Comparison of ENCODE assay signal across 24 cellular contexts in the genomic region with DNA sequence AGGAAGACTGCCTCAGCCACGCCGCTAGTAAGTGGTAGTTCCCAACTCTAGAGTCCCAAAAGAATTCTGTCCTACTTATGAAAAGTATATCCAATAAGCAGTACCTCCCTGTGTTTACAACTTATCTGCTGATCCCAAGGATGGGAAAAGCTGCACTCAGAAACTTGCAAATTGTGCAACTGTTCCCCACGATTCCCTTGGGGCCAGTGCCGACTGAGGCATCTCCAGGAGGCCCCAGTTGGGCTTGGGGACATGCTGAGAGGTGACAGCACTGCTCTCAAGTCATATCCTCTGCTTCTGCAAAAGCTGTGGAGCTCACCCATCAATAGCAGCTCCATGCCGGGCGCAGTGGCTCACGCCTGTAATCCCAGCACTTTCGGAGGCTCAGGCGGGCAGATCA. TPM values are rescaled to one million over a fixed set of nuclear protein-coding genes. Genes with fewer than 3 reads are reported as not detected.
DNase-seq lines count a peak whose midpoint lies in the region; ATAC-seq and TF ChIP-seq lines count a peak whose summit lies in the region.
"Had no signal": no experiment of that assay in that cellular context is flagged by ENCODE, and none has a peak within 500 bp of the region (broad histone marks: within the 10 kb centered on the region; RNA-seq: fewer than 3 reads in every experiment).

No MANE protein-coding gene starts in this region.

- H3K4me3 ChIP-seq in A673 (ENCODE audit: low read depth, low read length, poor library complexity, severe bottlenecking): no peak overlapping the region
- H3K4me3 ChIP-seq in CD4-positive, alpha-beta memory T cell (ENCODE audit: low read length in 2 of 2): no peak overlapping the region
- H3K4me3 ChIP-seq in psoas muscle: no peak overlapping the region
- H3K4me3 ChIP-seq: A549, MG63 had no signal

- intact Hi-C loops in A673 (cut with micrococcal nuclease; ENCODE audit: unreplicated experiment) (no loop called here), psoas muscle (cut with DNase I) (loop anchor here in 1 of 2 donors (10.0 kb wide), 1 partner anchor 729 kb away; no protein-coding TSS in a partner anchor)
- intact Hi-C loops in CD4-positive, alpha-beta memory T cell (cut with micrococcal nuclease): no loop called here

- no TSS peak for BruUV-seq in A673 (replicated peaks; lab: Mats Ljungman, UMichigan)

- no peaks in the 10 kb centered on the region for H3K27me3 Mint-ChIP-seq in CD4-positive, alpha-beta memory T cell
- H3K27me3 Mint-ChIP-seq: IgD-negative memory B cell had no signal

- no peaks in the 10 kb centered on the region for H3K36me3 ChIP-seq in A673 (ENCODE audit: insufficient read depth, low read length, poor library complexity, severe bottlenecking)
- H3K36me3 ChIP-seq in CD4-positive, alpha-beta memory T cell (ENCODE audit: insufficient read depth, low read length): peaks cover 34% of the 10 kb centered on the region
- peaks cover 0 to 3% of the 10 kb centered on the region in 2 donors for H3K36me3 ChIP-seq in psoas muscle (ENCODE audit: insufficient read depth in 1 of 2, low read depth in 1 of 2)
- H3K36me3 ChIP-seq: MG63 had no signal

- 74 to 91% (median 82%) methylated on average over 9 of the region's 9 CpGs for WGBS in psoas muscle, 3 donors

- CTCF ChIA-PET in A673 (lab: Charles Lee): no interaction called here
- CTCF ChIA-PET in CD4-positive, alpha-beta memory T cell (lab: Charles Lee; ENCODE audit: partially characterized antibody): interaction anchor here (1.5 kb wide), 1 partner anchor 11 kb away, joined by 5 read pairs; no protein-coding TSS in a partner anchor

- TF ChIP-seq CTCF in A673 (conservative IDR thresholded peaks at IDR 0.05; ENCODE audit: low read depth, low read length) (no peak), psoas muscle (IDR thresholded peaks at IDR 0.05) (no peak)

- H3K4me1 Mint-ChIP-seq in CD4-positive, alpha-beta memory T cell: peaks cover 1 to 5% (median 2%) of the 10 kb centered on the region in 4 donors

- POLR2A ChIA-PET in A673 (lab: Charles Lee; ENCODE audit: low non-redundant PET): no interaction called here
- POLR2A ChIA-PET in CD4-positive, alpha-beta memory T cell (lab: Charles Lee; ENCODE audit: partially characterized antibody): no interaction called here

- peaks cover 20 to 48% of the 10 kb centered on the region in 2 donors for H3K36me3 Mint-ChIP-seq in CD4-positive, alpha-beta memory T cell
- H3K36me3 Mint-ChIP-seq: IgD-negative memory B cell had no signal

- no peaks in the 10 kb centered on the region for H3K9me3 ChIP-seq in A673 (ENCODE audit: low read depth, low read length, poor library complexity, severe bottlenecking)
- no peaks in the 10 kb centered on the region for H3K9me3 ChIP-seq in CD4-positive, alpha-beta memory T cell (ENCODE audit: control insufficient read depth in 1 of 2, low read length in 2 of 2)
- no peaks in the 10 kb centered on the region for H3K9me3 ChIP-seq in psoas muscle
- H3K9me3 ChIP-seq: A549, MG63, SK-N-SH had no signal

- H3K27me3 ChIP-seq in A673 (replicated peaks; ENCODE audit: insufficient read depth, low read depth, low read length, poor library complexity) (no peaks in the 10 kb centered on the region), psoas muscle (ENCODE audit: insufficient read depth in 3 of 3, low read length in 2 of 3) (no peaks in the 10 kb centered on the region)
- H3K27me3 ChIP-seq in CD4-positive, alpha-beta memory T cell (ENCODE audit: insufficient read depth, low read length): peaks cover 5% of the 10 kb centered on the region

- no peak overlapping the region for H3K4me3 Mint-ChIP-seq in CD4-positive, alpha-beta memory T cell
- H3K4me3 Mint-ChIP-seq: IgD-negative memory B cell had no signal

- DNase-seq in A673 (ENCODE audit: low spot score) (peak; percentile 38), fibroblast of gingiva (ENCODE audit: low read depth) (peak; percentile 46), psoas muscle (peak; percentile 34 to 65), AG20443 (ENCODE audit: low spot score) (no peak), NCI-H2171 (lab: John Stamatoyannopoulos, UW) (no peak)
- DNase-seq in CD4-positive, alpha-beta memory T cell: no peak
- DNase-seq: COR-L47, DMS 273 treated with DMSO at 0.1 percent for 48 hours, GDM1, GOT3, Karpas-422, MG63, NCI-H1092, NCI-H146, NCI-H2081 treated with DMSO at 0.1 percent for 48 hours, NCI-H510A, NCI-H748 treated with DMSO at 0.1 percent for 48 hours, RPMI8226, SHP77 treated with DMSO at 0.1 percent for 48 hours, SK-N-SH had no signal

- H3K27ac ChIP-seq in A673 (ENCODE audit: low read depth, low read length, poor library complexity, severe bottlenecking) (no peak overlapping the region), psoas muscle (no peak overlapping the region)
- no peak overlapping the region for H3K27ac ChIP-seq in CD4-positive, alpha-beta memory T cell (ENCODE audit: low read depth, low read length)
- H3K27ac ChIP-seq: A549, C4-2B had no signal

- H3K4me1 ChIP-seq in A673 (ENCODE audit: insufficient read depth, low read length, poor library complexity, severe bottlenecking) (peaks cover 51% of the 10 kb centered on the region), psoas muscle (peaks cover 45% of the 10 kb centered on the region)
- peaks cover 2% of the 10 kb centered on the region for H3K4me1 ChIP-seq in CD4-positive, alpha-beta memory T cell (ENCODE audit: insufficient read depth, low read length)

- H3K27ac Mint-ChIP-seq in CD4-positive, alpha-beta memory T cell: peak overlapping the region in 4 of 7 donors; percentile 32 to 70 (median 60)
- H3K27ac Mint-ChIP-seq: IgD-negative memory B cell had no signal

- ATAC-seq in psoas muscle: no peak
- no peak for ATAC-seq in GM19395 (IDR thresholded peaks at IDR 0.05; ENCODE audit: unreplicated experiment)
- ATAC-seq: A549 had no signal

- H3K9me3 Mint-ChIP-seq in CD4-positive, alpha-beta memory T cell: no peaks in the 10 kb centered on the region
- H3K9me3 Mint-ChIP-seq: IgD-negative memory B cell had no signal

RNA-seq across cellular contexts. Expression of a gene that starts 23.7 kb away (rescaled TPM):
- total RNA-seq in A673 (2021) (21.3 and 23.0 TPM in 2 replicates), psoas muscle (1 to 10 TPM; 6.3 to 9.9 (median 7.9) TPM)
- total RNA-seq in CD4-positive, alpha-beta memory T cell: 10 to 100 TPM; 26.5 to 28.1 TPM
- 10 to 100 TPM; 18.2 to 24.7 TPM for polyA plus RNA-seq in CD4-positive, alpha-beta memory T cell
- polyA plus RNA-seq in psoas muscle: 10 to 100 TPM in 1 of 3 donors, 1 to 10 TPM in 2; 4.1 to 10.6 (median 8.4) TPM

RNA-seq across cellular contexts. Expression of a gene that starts 23.9 kb away (rescaled TPM):
- total RNA-seq in A673 (2021): 36.4 and 38.5 TPM in 2 replicates
- 1 to 10 TPM; 4.0 to 5.9 TPM for total RNA-seq in CD4-positive, alpha-beta memory T cell
- polyA plus RNA-seq in CD4-positive, alpha-beta memory T cell: 1 to 10 TPM in 1 of 2 donors, under 1 TPM in 1; 0.88 to 2.2 TPM
- total RNA-seq in psoas muscle: under 1 TPM; 0.22 to 0.64 (median 0.50) TPM
- polyA plus RNA-seq in psoas muscle: under 1 TPM; 0.04 to 0.36 (median 0.34) TPM

Comparison
In these comparisons a context has a peak if more than half of its experiments do, and no peak if none do; other contexts are left out.
1. DNase-seq: peak in A673 (single experiment), fibroblast of gingiva (single experiment) and psoas muscle (2 of 2); none in CD4-positive, alpha-beta memory T cell (0 of 5), AG20443 (single experiment) and NCI-H2171 (single experiment).